1 cellular context compared by ENCODE assay signal in the genomic region with DNA sequence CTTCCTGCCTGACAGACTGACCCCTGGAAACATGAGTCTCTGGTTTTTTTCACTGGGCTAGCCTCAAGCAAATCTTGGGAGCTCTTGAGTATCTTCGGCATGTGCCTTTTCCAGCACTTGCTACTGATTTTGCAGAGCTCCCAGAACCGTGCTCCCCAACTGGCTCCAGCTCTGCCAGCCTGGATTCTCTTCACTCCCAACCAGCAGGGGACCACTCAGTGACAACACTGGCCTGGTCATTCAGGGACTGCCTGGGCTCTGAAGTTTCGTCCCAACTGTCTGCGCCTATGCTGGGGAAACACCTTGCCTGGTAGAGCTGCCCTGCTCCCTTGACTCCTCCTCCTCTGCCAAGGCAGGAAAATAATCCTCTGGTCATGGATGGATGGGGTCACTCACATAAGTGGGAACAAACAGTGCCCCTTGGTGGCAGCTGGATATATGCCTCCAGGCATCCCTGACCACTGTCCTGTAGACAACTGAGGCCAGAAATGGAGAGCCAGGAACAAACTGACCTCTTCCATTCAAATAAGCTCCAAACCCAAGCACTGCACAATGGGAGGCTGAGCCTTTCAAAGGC.
TF ChIP-seq lines count a peak whose summit lies in the region.

No MANE protein-coding gene starts in this region.

TF ChIP-seq in K562, 482 proteins besides CTCF, POLR2A, EP300 and RAD21:
- no peak for TF ChIP-seq NCOA2 (IDR thresholded peaks at IDR 0.05; ENCODE audit: partially characterized antibody in 2 of 2)
- TF ChIP-seq ZNF263 (CRISPR knock-in tag; IDR thresholded peaks at IDR 0.05; ENCODE audit: borderline replicate concordance) = peak; percentile 56; the same call in 1 of the 2 replicates
